Comparison of ENCODE assay signal across 9 cellular contexts in genomic region chr6:16512585-16513109, GRCh38.
A peak's percentile ranks its signal among the peaks of the same experiment; 100 is the strongest.
DNase-seq lines count a peak whose midpoint lies in the region; ATAC-seq and TF ChIP-seq lines count a peak whose summit lies in the region.
"Had no signal": no experiment of that assay in that cellular context is flagged by ENCODE, and none has a peak within 500 bp of the region (broad histone marks: within the 10 kb centered on the region; RNA-seq: fewer than 3 reads in every experiment).

No MANE protein-coding gene starts in this region.

- H3K9me3 ChIP-seq in spleen, result no peaks in the 10 kb centered on the region
- H3K9me3 ChIP-seq: adrenal gland had no signal

- H3K27ac ChIP-seq in spleen, result peak overlapping the region in 7 of 8 donors; percentile 4 to 77 (median 45)
- H3K27ac ChIP-seq: adrenal gland had no signal

- TF ChIP-seq POLR2A in spleen (IDR thresholded peaks at IDR 0.05), result no peak

- WGBS in spleen, 5 donors, result 71 to 80% (median 74%) methylated on average over 5 of the region's 5 CpGs

- DNase-seq in activated B cell treated with CpG ODN at 0.5 μM for 24 hours (no peak), spleen (no peak), NCI-H446 treated with DMSO at 0.1 percent for 48 hours (lab: John Stamatoyannopoulos, UW) (no peak), Ammon's horn (ENCODE audit: low spot score) (no peak), NCI-H2171 (lab: John Stamatoyannopoulos, UW) (no peak)
- DNase-seq: adrenal gland, NCI-H187 treated with DMSO at 0.1 percent for 48 hours had no signal

- no peaks in the 10 kb centered on the region for H3K27me3 Mint-ChIP-seq in activated B cell treated with CpG ODN at 0.5 μM for 24 hours

- H3K36me3 ChIP-seq in spleen, result peaks cover 0 to 17% (median 0%) of the 10 kb centered on the region in 6 donors
- H3K36me3 ChIP-seq: adrenal gland had no signal

- H3K4me1 Mint-ChIP-seq in activated B cell treated with CpG ODN at 0.5 μM for 24 hours, result peaks cover 48% of the 10 kb centered on the region

- TF ChIP-seq CTCF in activated B cell treated with CpG ODN at 0.5 μM for 24 hours (IDR thresholded peaks at IDR 0.05) (no peak), spleen (IDR thresholded peaks at IDR 0.05 in 8 of 11, conservative IDR thresholded peaks at IDR 0.05 in 3 of 11) (no peak)

- peaks cover 20 to 61% (median 40%) of the 10 kb centered on the region in 6 donors for H3K4me1 ChIP-seq in spleen

- H3K4me3 Mint-ChIP-seq in activated B cell treated with CpG ODN at 0.5 μM for 24 hours, result no peak overlapping the region

- CTCF ChIA-PET in activated B cell treated with CpG ODN at 0.5 μM for 24 hours (lab: Charles Lee), result interaction anchor here (0.9 to 10.5 kb wide), 20 partner anchors 18 to 258 kb away, joined by 3 to 174 read pairs (median 6); partner anchors contain the start of gene ATXN1

- no peaks in the 10 kb centered on the region for H3K27me3 ChIP-seq in spleen (replicated peaks in 1 of 7)
- H3K27me3 ChIP-seq: adrenal gland had no signal

- intact Hi-C loops in activated B cell treated with CpG ODN at 0.5 μM for 24 hours (cut with micrococcal nuclease), result loop anchor here (5.0 kb wide), 2 partner anchors 145 to 455 kb away; no protein-coding TSS in a partner anchor
- intact Hi-C loops in spleen (cut with DNase I; ENCODE audit: low total_unique reads), result loop anchor here (5.0 kb wide), 1 partner anchor 250 kb away; the partner anchor contains the start of gene ATXN1

- no peaks in the 10 kb centered on the region for H3K9me3 Mint-ChIP-seq in activated B cell treated with CpG ODN at 0.5 μM for 24 hours

- no peak overlapping the region for H3K4me3 ChIP-seq in spleen
- H3K4me3 ChIP-seq: adrenal gland had no signal

- no peaks in the 10 kb centered on the region for H3K36me3 Mint-ChIP-seq in activated B cell treated with CpG ODN at 0.5 μM for 24 hours (ENCODE audit: low read depth)

- POLR2A ChIA-PET in activated B cell treated with CpG ODN at 0.5 μM for 24 hours (lab: Charles Lee), result interaction anchor here (0.9 to 2.8 kb wide), 8 partner anchors 17 to 249 kb away, joined by 4 to 16 read pairs (median 6); partner anchors contain the start of gene ATXN1

- peak; percentile 15 for ATAC-seq in GM18907 (IDR thresholded peaks at IDR 0.05; ENCODE audit: unreplicated experiment)
- ATAC-seq in HG02588 (IDR thresholded peaks at IDR 0.05; ENCODE audit: unreplicated experiment), result peak; percentile 24
- no peak for ATAC-seq in activated B cell treated with CpG ODN at 0.5 μM for 24 hours (ENCODE audit: low read depth)

- H3K27ac Mint-ChIP-seq in activated B cell treated with CpG ODN at 0.5 μM for 24 hours, result peak overlapping the region; percentile 73
